In genomic region chr5:61051267-61051666, GRCh38 we compare ENCODE assay signal across 14 cellular contexts.
DNase-seq lines count a peak whose midpoint lies in the region; ATAC-seq, FAIRE-seq and TF ChIP-seq lines count a peak whose summit lies in the region.
"Had no signal": no experiment of that assay in that cellular context is flagged by ENCODE, and none has a peak within 500 bp of the region (broad histone marks: within the 10 kb centered on the region; RNA-seq: fewer than 3 reads in every experiment).

No MANE protein-coding gene starts in this region.

- RAD21 ChIA-PET in GM12878 (lab: Charles Lee; ENCODE audit: unreplicated experiment), result no interaction called here

- no peaks in the 10 kb centered on the region for H3K79me2 ChIP-seq in GM12878 (ENCODE audit: control insufficient read depth, insufficient read depth, low read length)

- no peak overlapping the region for H3K4me2 ChIP-seq in GM12878 (ENCODE audit: control insufficient read depth, insufficient read depth)

- no peak for TF ChIP-seq RAD21 in GM12878 (IDR thresholded peaks at IDR 0.05; ENCODE audit: insufficient read depth, low read depth, low read length)

- WGBS in GM12878 (ENCODE audit: insufficient coverage, insufficient replicate concordance, low lambda C conversion rate, missing lambda C conversion rate), result 96% methylated on average over 1 of the region's 1 CpG

- peaks cover 3% of the 10 kb centered on the region; the same call in 1 of the 2 replicates for H3K4me1 ChIP-seq in GM12878 (ENCODE audit: control insufficient read depth, insufficient read depth, low read length)
- H3K4me1 ChIP-seq: spleen had no signal

- no peak for TF ChIP-seq POLR2A in GM12878 (IDR thresholded peaks at IDR 0.05; ENCODE audit: low read depth, low read length)

- peak; percentile 72 for FAIRE-seq in HTR-8/SVneo (lab: Jason Lieb, UNC)
- no peak for FAIRE-seq in GM12878 (lab: Jason Lieb, UNC)

- no peak overlapping the region for H3K27ac ChIP-seq in GM12878 (ENCODE audit: control insufficient read depth, insufficient read depth)
- H3K27ac ChIP-seq: spleen had no signal

- peak; percentile 6 for DNase-seq in AG08395 (ENCODE audit: low spot score)
- DNase-seq in HTR-8/SVneo (ENCODE audit: insufficient read length, low spot score), result peak; percentile 42
- DNase-seq in GM12878 (ENCODE audit: low read depth, low spot score), result no peak
- no peak for DNase-seq in left colon
- no peak for DNase-seq in NCI-H748 (lab: John Stamatoyannopoulos, UW; ENCODE audit: unreplicated experiment)
- DNase-seq in activated naive CD8-positive, alpha-beta T cell treated with anti-CD3 and anti-CD28 coated beads for 36 hours, result no peak
- no peak for DNase-seq in SK-N-DZ (ENCODE audit: low spot score)
- DNase-seq: KBM-7; spleen; stimulated activated CD8-positive, alpha-beta memory T cell treated with anti-CD3 and anti-CD28 coated beads, Interleukin-4, amount 100 ng/mL, for 48 hours had no signal

- intact Hi-C loops in GM12878 (cut with micrococcal nuclease; ENCODE audit: unreplicated experiment), result loop anchor here (10.0 kb wide), 2 partner anchors 354 to 376 kb away; no protein-coding TSS in a partner anchor
- intact Hi-C loops in left colon (cut with DNase I, micrococcal nuclease), result loop anchor here in 1 of 2 donors (10.0 kb wide), 1 partner anchor 594 kb away; no protein-coding TSS in a partner anchor

- H3K9me3 Mint-ChIP-seq in activated naive CD8-positive, alpha-beta T cell treated with anti-CD3 and anti-CD28 coated beads for 36 hours, result peaks cover 5% of the 10 kb centered on the region

- H3K9me3 ChIP-seq in GM12878 (replicated peaks; ENCODE audit: control insufficient read depth, insufficient read depth, low read length), result no peaks in the 10 kb centered on the region
- H3K9me3 ChIP-seq: spleen had no signal

- ATAC-seq in GM12878, result peak; percentile 33; the same call in 2 of the 3 replicates
- peak; percentile 30 for ATAC-seq in left colon
- ATAC-seq in GM18909 (IDR thresholded peaks at IDR 0.05; ENCODE audit: poor library complexity, unreplicated experiment), result no peak
- ATAC-seq: activated CD4-positive, CD25-positive, alpha-beta regulatory T cell treated with anti-CD3 and anti-CD28 coated beads, Interleukin-2, amount 50 U/mL, for 24 hours; activated T-helper 17 cell treated with anti-CD3 and anti-CD28 coated beads, Interleukin-2, amount 50 U/mL, for 72 hours had no signal

- no peak overlapping the region for H3K4me3 ChIP-seq in GM12878
- H3K4me3 ChIP-seq: spleen had no signal

- TF ChIP-seq EP300 in GM12878 (IDR thresholded peaks at IDR 0.05; ENCODE audit: borderline replicate concordance in 1 of 2, control insufficient read depth in 1 of 2, low read depth in 2 of 2, low read length in 2 of 2), result no peak

- no peak overlapping the region for H3K9ac ChIP-seq in GM12878 (ENCODE audit: control insufficient read depth, insufficient read depth, low read length)

- H4K20me1 ChIP-seq in GM12878 (ENCODE audit: control insufficient read depth, insufficient read depth), result no peaks in the 10 kb centered on the region

- no peak for TF ChIP-seq CTCF in GM12878 (IDR thresholded peaks at IDR 0.05 in 2 of 3, conservative IDR thresholded peaks at IDR 0.05 in 1 of 3; ENCODE audit: control insufficient read depth in 2 of 3, extremely low read depth in 1 of 3, insufficient read depth in 1 of 3, low read depth in 3 of 3, low read length in 3 of 3)

- peaks cover 9% of the 10 kb centered on the region for H3K4me1 Mint-ChIP-seq in activated naive CD8-positive, alpha-beta T cell treated with anti-CD3 and anti-CD28 coated beads for 36 hours
- H3K4me1 Mint-ChIP-seq: B cell had no signal

- POLR2A ChIA-PET in GM12878 (lab: Charles Lee), result interaction anchor here (1.4 kb wide), 1 partner anchor 87 kb away, joined by 3 read pairs; no protein-coding TSS in a partner anchor

- H3K4me3 Mint-ChIP-seq in activated naive CD8-positive, alpha-beta T cell treated with anti-CD3 and anti-CD28 coated beads for 36 hours, result no peak overlapping the region
- H3K4me3 Mint-ChIP-seq: activated T-helper 17 cell treated with anti-CD3 and anti-CD28 coated beads, Interleukin-2, amount 50 U/mL, for 72 hours; B cell had no signal

- SMC1A ChIA-PET in GM12878 (lab: Charles Lee; ENCODE audit: uncharacterized antibody, unreplicated experiment), result interaction anchor here (1.2 to 2.8 kb wide), 2 partner anchors 65 to 607 kb away, joined by 3 to 11 read pairs; no protein-coding TSS in a partner anchor

- H3K36me3 ChIP-seq in GM12878 (ENCODE audit: control insufficient read depth in 2 of 2, insufficient read depth in 2 of 2, low read length in 1 of 2), result no peaks in the 10 kb centered on the region; a peak in 1 of 4 replicates
- H3K36me3 ChIP-seq: spleen had no signal

- no peak overlapping the region for H3K27ac Mint-ChIP-seq in activated naive CD8-positive, alpha-beta T cell treated with anti-CD3 and anti-CD28 coated beads for 36 hours
- H3K27ac Mint-ChIP-seq: activated T-helper 17 cell treated with anti-CD3 and anti-CD28 coated beads, Interleukin-2, amount 50 U/mL, for 72 hours; B cell had no signal

- peaks cover 16% of the 10 kb centered on the region for H3K36me3 Mint-ChIP-seq in activated naive CD8-positive, alpha-beta T cell treated with anti-CD3 and anti-CD28 coated beads for 36 hours

- no peak overlapping the region for H2AFZ ChIP-seq in GM12878 (ENCODE audit: control insufficient read depth, low read depth, low read length)

- CTCF ChIA-PET in GM12878 (lab: Yijun Ruan, JAX), result interaction anchor here (0.8 to 7.9 kb wide), 4 partner anchors 8 to 883 kb away, joined by 3 to 95 read pairs (median 4); no protein-coding TSS in a partner anchor

- in situ Hi-C loops in GM12878 (cut with MboI), result loop anchor here (5.0 kb wide), 1 partner anchor 611 kb away; no protein-coding TSS in a partner anchor

- no peaks in the 10 kb centered on the region for H3K27me3 Mint-ChIP-seq in activated naive CD8-positive, alpha-beta T cell treated with anti-CD3 and anti-CD28 coated beads for 36 hours
- H3K27me3 Mint-ChIP-seq: activated T-helper 17 cell treated with anti-CD3 and anti-CD28 coated beads, Interleukin-2, amount 50 U/mL, for 72 hours; B cell had no signal

- no peaks in the 10 kb centered on the region for H3K27me3 ChIP-seq in GM12878 (replicated peaks in 1 of 2; ENCODE audit: control insufficient read depth in 2 of 2, insufficient read depth in 2 of 2, low read length in 1 of 2)
- H3K27me3 ChIP-seq: spleen had no signal

- no TSS peak for BruUV-seq in GM12878 (replicated peaks; lab: Mats Ljungman, UMichigan)

TF ChIP-seq in GM12878, 131 proteins besides CTCF, POLR2A, EP300 and RAD21:
- TF ChIP-seq SRF (IDR thresholded peaks at IDR 0.05; ENCODE audit: low read depth in 2 of 2, low read length in 2 of 2), result no peak
- peak; percentile 34; the same call in 1 of the 2 replicates for TF ChIP-seq JUNB (IDR thresholded peaks at IDR 0.05)

Comparison
In these comparisons a context has a peak if more than half of its experiments do, and no peak if none do; other contexts are left out.
1. DNase-seq: peak in AG08395 (single experiment) and HTR-8/SVneo (single experiment); none in GM12878 (single experiment), left colon (0 of 2), NCI-H748 (single experiment), activated naive CD8-positive, alpha-beta T cell treated with anti-CD3 and anti-CD28 coated beads for 36 hours (single experiment) and SK-N-DZ (single experiment).